ENCODE assay signal across 1 cellular context in genomic region chrX:96837808-96838207, GRCh38.
TF ChIP-seq lines count a peak whose summit lies in the region.

No MANE protein-coding gene starts in this region.

TF ChIP-seq in IMR-90, 13 proteins besides CTCF, POLR2A, EP300 and RAD21:
- TF ChIP-seq BHLHE40 (IDR thresholded peaks at IDR 0.05; ENCODE audit: low read depth, low read length) (no peak), SMC3 (IDR thresholded peaks at IDR 0.05; ENCODE audit: low read depth, low read length) (no peak), FOS (IDR thresholded peaks at IDR 0.05; ENCODE audit: low read depth, low read length) (no peak), MAZ (IDR thresholded peaks at IDR 0.05; ENCODE audit: borderline replicate concordance, low read depth, low read length) (no peak), ELK1 (IDR thresholded peaks at IDR 0.05; ENCODE audit: borderline replicate concordance, low read depth, low read length) (no peak), RFX5 (IDR thresholded peaks at IDR 0.05; ENCODE audit: low read depth, low read length) (no peak), RCOR1 (IDR thresholded peaks at IDR 0.05; ENCODE audit: insufficient replicate concordance, low read length) (no peak), MXI1 (IDR thresholded peaks at IDR 0.05; ENCODE audit: borderline replicate concordance, low read depth, low read length) (no peak), CHD1 (IDR thresholded peaks at IDR 0.05; ENCODE audit: low read depth, low read length) (no peak), USF2 (IDR thresholded peaks at IDR 0.05; ENCODE audit: low read depth, low read length) (no peak), MAFK (IDR thresholded peaks at IDR 0.05; ENCODE audit: low read depth, low read length) (no peak), NFE2L2 (IDR thresholded peaks at IDR 0.05; ENCODE audit: low read depth, low read length) (no peak)
